Comparison of ENCODE assay signal across 27 cellular contexts in the genomic region with DNA sequence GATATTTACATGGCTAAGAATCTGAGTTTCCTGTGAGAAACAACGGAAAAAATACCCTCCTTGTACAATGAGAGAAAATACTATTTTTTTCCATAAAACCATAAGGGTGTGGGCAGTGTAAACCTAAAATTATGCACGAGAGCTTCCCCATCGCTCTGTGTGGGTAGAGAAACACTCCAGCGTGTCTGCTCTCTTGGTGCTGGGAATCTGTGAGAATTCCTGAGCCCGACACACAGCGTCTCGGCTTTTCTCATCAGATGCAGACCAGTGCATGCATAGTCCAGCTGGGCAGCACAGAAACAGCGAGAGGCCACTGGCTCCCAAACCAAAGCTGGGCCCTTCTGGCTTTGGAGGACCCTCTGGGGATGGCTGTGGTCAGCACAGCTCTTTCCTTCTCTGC. TPM values are rescaled to one million over a fixed set of nuclear protein-coding genes. Genes with fewer than 3 reads are reported as not detected.
A peak's percentile ranks its signal among the peaks of the same experiment; 100 is the strongest.
DNase-seq lines count a peak whose midpoint lies in the region; ATAC-seq, FAIRE-seq and TF ChIP-seq lines count a peak whose summit lies in the region.
"Had no signal": no experiment of that assay in that cellular context is flagged by ENCODE, and none has a peak within 500 bp of the region (broad histone marks: within the 10 kb centered on the region; RNA-seq: fewer than 3 reads in every experiment).

No MANE protein-coding gene starts in this region.

- peaks cover 5% of the 10 kb centered on the region for H3K36me3 Mint-ChIP-seq in astrocyte (ENCODE audit: low read depth, unreplicated experiment)
- no peaks in the 10 kb centered on the region for H3K36me3 Mint-ChIP-seq in osteocyte (ENCODE audit: unreplicated experiment)
- H3K36me3 Mint-ChIP-seq in type B pancreatic cell, result no peaks in the 10 kb centered on the region
- H3K36me3 Mint-ChIP-seq: CD4-positive, alpha-beta memory T cell had no signal

- no peak overlapping the region for H3K9ac ChIP-seq in astrocyte (ENCODE audit: low read length)

- FAIRE-seq in astrocyte (lab: Jason Lieb, UNC), result no peak
- FAIRE-seq: A549, GM12891, GM18507, H54 had no signal

- no peaks in the 10 kb centered on the region for H3K4me1 ChIP-seq in astrocyte (ENCODE audit: insufficient read depth, low read length)
- H3K4me1 ChIP-seq: A549, BE2C, HAP-1 had no signal

- H3K27me3 Mint-ChIP-seq in astrocyte (ENCODE audit: low read depth, unreplicated experiment), result peaks cover 22% of the 10 kb centered on the region
- peaks cover 29% of the 10 kb centered on the region for H3K27me3 Mint-ChIP-seq in osteocyte (ENCODE audit: unreplicated experiment)
- peaks cover 25% of the 10 kb centered on the region for H3K27me3 Mint-ChIP-seq in type B pancreatic cell

- H3K4me2 ChIP-seq in astrocyte (ENCODE audit: low read length), result no peak overlapping the region
- H3K4me2 ChIP-seq: A549, GM23338 had no signal

- H3K4me3 Mint-ChIP-seq in astrocyte (ENCODE audit: unreplicated experiment), result peak overlapping the region; percentile 43
- H3K4me3 Mint-ChIP-seq in osteocyte (ENCODE audit: unreplicated experiment), result no peak overlapping the region
- no peak overlapping the region for H3K4me3 Mint-ChIP-seq in type B pancreatic cell
- H3K4me3 Mint-ChIP-seq: CD4-positive, alpha-beta memory T cell; GM23338; HFFc6 had no signal

- no peaks in the 10 kb centered on the region for H3K79me2 ChIP-seq in astrocyte (ENCODE audit: insufficient read depth, low read length)

- no peaks in the 10 kb centered on the region for H4K20me1 ChIP-seq in astrocyte (ENCODE audit: insufficient read depth, low read length)

- DNase-seq in astrocyte (ENCODE audit: low read depth), result no peak
- peak; percentile 35 for DNase-seq in inferior parietal cortex (ENCODE audit: extremely low spot score)
- DNase-seq in osteocyte (ENCODE audit: extremely low spot score, unreplicated experiment), result peak; percentile 49
- DNase-seq in type B pancreatic cell (ENCODE audit: extremely low spot score, unreplicated experiment), result peak; percentile 47
- DNase-seq in NCI-H1417 (lab: John Stamatoyannopoulos, UW), result no peak
- no peak for DNase-seq in NCI-H1694 (lab: John Stamatoyannopoulos, UW)
- DNase-seq in activated CD8-positive, alpha-beta memory T cell treated with anti-CD3 and anti-CD28 coated beads, Interleukin-2, amount 50 U/mL, for 48 hours, result no peak
- DNase-seq: 8988T; ACHN; AML-193; BE2C; C1 segment of cervical spinal cord; Calu3; CD4-positive, alpha-beta memory T cell; COR-L47; DMS53; DMS79 treated with DMSO at 0.1 percent for 48 hours; GF-D8; HFFc6 had no signal

- no peak overlapping the region for H3K27ac ChIP-seq in astrocyte (ENCODE audit: low read depth, low read length)
- H3K27ac ChIP-seq: A549 had no signal

- H3K36me3 ChIP-seq in astrocyte (ENCODE audit: insufficient read depth, low read length), result no peaks in the 10 kb centered on the region
- H3K36me3 ChIP-seq: BE2C, HAP-1 had no signal

- H3K9me3 ChIP-seq in astrocyte (ENCODE audit: insufficient read depth, low read depth, low read length), result no peaks in the 10 kb centered on the region
- H3K9me3 ChIP-seq: A549, BE2C, HAP-1 had no signal

- TF ChIP-seq CTCF in astrocyte (IDR thresholded peaks at IDR 0.05; ENCODE audit: insufficient read depth, low read depth, low read length) (no peak), osteocyte (IDR thresholded peaks at IDR 0.05) (no peak), type B pancreatic cell (conservative IDR thresholded peaks at IDR 0.05) (no peak)

- no peak for ATAC-seq in HG02610 (IDR thresholded peaks at IDR 0.05; ENCODE audit: unreplicated experiment)
- ATAC-seq: A549, GM23338 had no signal

- H3K9me3 Mint-ChIP-seq in astrocyte (ENCODE audit: unreplicated experiment) (no peaks in the 10 kb centered on the region), osteocyte (ENCODE audit: unreplicated experiment) (no peaks in the 10 kb centered on the region), type B pancreatic cell (no peaks in the 10 kb centered on the region)
- H3K9me3 Mint-ChIP-seq: CD4-positive, alpha-beta memory T cell; GM23338; HFFc6 had no signal

- no peaks in the 10 kb centered on the region for H3K27me3 ChIP-seq in astrocyte (ENCODE audit: insufficient read depth, low read length)

- no peak overlapping the region for H2AFZ ChIP-seq in astrocyte (ENCODE audit: low read depth, low read length)
- H2AFZ ChIP-seq: GM23338 had no signal

- no peaks in the 10 kb centered on the region for H3K4me1 Mint-ChIP-seq in astrocyte (ENCODE audit: low read depth, unreplicated experiment)
- no peaks in the 10 kb centered on the region for H3K4me1 Mint-ChIP-seq in osteocyte (ENCODE audit: unreplicated experiment)
- H3K4me1 Mint-ChIP-seq in type B pancreatic cell (ENCODE audit: unreplicated experiment), result no peaks in the 10 kb centered on the region
- H3K4me1 Mint-ChIP-seq: CD4-positive, alpha-beta memory T cell had no signal

- H3K27ac Mint-ChIP-seq in astrocyte (ENCODE audit: unreplicated experiment) (no peak overlapping the region), osteocyte (ENCODE audit: unreplicated experiment) (no peak overlapping the region), type B pancreatic cell (no peak overlapping the region)
- H3K27ac Mint-ChIP-seq: CD4-positive, alpha-beta memory T cell; GM23338; HFFc6 had no signal

- H3K4me3 ChIP-seq in astrocyte (ENCODE audit: insufficient read depth, low read depth, low read length), result no peak overlapping the region
- H3K4me3 ChIP-seq: A549, GM23338, HAP-1 had no signal

RNA-seq across cellular contexts. Expression of gene PLPP2, which starts 12.0 kb away (rescaled TPM):
- total RNA-seq in astrocyte (2.9 and 3.7 TPM in 2 replicates), osteocyte (1.5 and 1.9 TPM in 2 replicates), type B pancreatic cell (ENCODE audit: low replicate concordance) (7.6 and 8.6 TPM in 2 replicates)
- total RNA-seq: G401 had no signal

Comparison
In these comparisons a context has a peak if more than half of its experiments do, and no peak if none do; other contexts are left out.
1. DNase-seq: peak in inferior parietal cortex (single experiment), osteocyte (single experiment) and type B pancreatic cell (single experiment); none in astrocyte (single experiment), NCI-H1417 (0 of 3), NCI-H1694 (single experiment) and activated CD8-positive, alpha-beta memory T cell treated with anti-CD3 and anti-CD28 coated beads, Interleukin-2, amount 50 U/mL, for 48 hours (single experiment).